ENCODE assay signal across 8 cellular contexts in the genomic region with DNA sequence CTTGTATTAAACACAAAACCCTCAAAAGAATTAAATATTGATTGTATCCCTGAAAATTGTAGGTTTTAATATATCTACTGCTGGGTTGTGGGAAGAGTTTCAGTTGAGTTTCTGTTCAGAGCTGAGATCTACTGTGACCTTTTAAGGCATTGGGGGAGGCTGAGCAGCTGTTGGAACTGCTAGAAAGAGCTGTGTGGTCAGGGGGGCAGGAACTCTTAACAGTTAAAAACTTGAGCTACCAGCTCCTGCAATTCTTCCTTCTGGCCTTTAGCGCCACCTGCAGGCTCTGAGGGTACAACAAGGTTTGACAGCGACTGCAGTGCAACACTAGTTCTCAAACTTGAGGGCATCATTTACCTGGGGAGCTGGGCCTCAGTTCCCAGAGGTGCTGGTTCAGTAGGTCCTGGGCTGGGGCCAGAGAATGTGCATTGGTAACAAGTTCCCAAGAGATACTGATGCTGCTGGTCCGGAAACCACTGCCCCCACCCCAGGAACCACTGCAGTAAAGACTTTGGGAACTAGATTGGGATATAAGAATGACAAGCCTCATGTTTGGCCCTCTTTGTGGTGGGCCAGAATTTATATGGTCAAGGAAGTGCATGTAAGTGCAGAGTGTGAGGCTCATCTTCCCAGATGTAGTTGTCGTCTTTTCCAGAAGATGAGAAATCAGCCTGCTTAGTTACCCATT. TPM values are rescaled to one million over a fixed set of nuclear protein-coding genes. Genes with fewer than 3 reads are reported as not detected.
DNase-seq lines count a peak whose midpoint lies in the region; ATAC-seq and TF ChIP-seq lines count a peak whose summit lies in the region.

No MANE protein-coding gene starts in this region.

- WGBS in hepatocyte (ENCODE audit: low lambda C conversion rate, missing lambda C conversion rate): 27% methylated on average over 4 of the region's 4 CpGs

- DNase-seq in NCI-H1436 (lab: John Stamatoyannopoulos, UW): peak; percentile 65
- DNase-seq in NCI-H1436 treated with DMSO at 0.1 percent for 48 hours (lab: John Stamatoyannopoulos, UW): no peak
- peak; percentile 69 to 81 for DNase-seq in NCI-H1930 (lab: John Stamatoyannopoulos, UW)
- DNase-seq in T-helper 2 cell treated with Interferon-gamma antibody and Interleukin-4, amounts not matched to agents 5 μg/mL and 100 μg/mL, for 36 hours (ENCODE audit: low spot score): peak; percentile 87
- peak; percentile 81 for DNase-seq in astrocyte of the cerebellum (ENCODE audit: low read depth)
- peak; percentile 90 for DNase-seq in hepatocyte (ENCODE audit: low spot score)
- DNase-seq in gastrocnemius medialis: peak; percentile 52 to 71

- peaks cover 56% of the 10 kb centered on the region for H3K79me2 ChIP-seq in hepatocyte

- H3K27ac ChIP-seq in hepatocyte: no peak overlapping the region
- no peak overlapping the region for H3K27ac ChIP-seq in gastrocnemius medialis

- peaks cover 59% of the 10 kb centered on the region for H3K4me1 Mint-ChIP-seq in T-helper 2 cell treated with Interferon-gamma antibody and Interleukin-4, amounts not matched to agents 5 μg/mL and 100 μg/mL, for 36 hours (ENCODE audit: low read depth)

- H2AFZ ChIP-seq in hepatocyte: no peak overlapping the region

- no peaks in the 10 kb centered on the region for H4K20me1 ChIP-seq in hepatocyte (ENCODE audit: insufficient read depth, poor library complexity, severe bottlenecking)

- H3K9me2 ChIP-seq in hepatocyte (replicated peaks; ENCODE audit: insufficient read depth): no peaks in the 10 kb centered on the region

- peaks cover 23% of the 10 kb centered on the region for H3K4me1 ChIP-seq in hepatocyte (ENCODE audit: insufficient read depth)
- peaks cover 14 to 15% of the 10 kb centered on the region in 2 donors for H3K4me1 ChIP-seq in gastrocnemius medialis

- peak; percentile 48 for ATAC-seq in HG02943 (IDR thresholded peaks at IDR 0.05; ENCODE audit: low read depth, unreplicated experiment)
- ATAC-seq in gastrocnemius medialis: peak; percentile 25 to 43

- H3K9me3 ChIP-seq in hepatocyte (ENCODE audit: low read depth): no peaks in the 10 kb centered on the region
- H3K9me3 ChIP-seq in gastrocnemius medialis: no peaks in the 10 kb centered on the region

- H3K4me3 ChIP-seq in astrocyte of the cerebellum (ENCODE audit: low read depth, low read length) (no peak overlapping the region), hepatocyte (no peak overlapping the region), gastrocnemius medialis (no peak overlapping the region)

- H3K9me3 Mint-ChIP-seq in T-helper 2 cell treated with Interferon-gamma antibody and Interleukin-4, amounts not matched to agents 5 μg/mL and 100 μg/mL, for 36 hours: no peaks in the 10 kb centered on the region

- in situ Hi-C loops in astrocyte of the cerebellum (cut with HindIII; ENCODE audit: low sequenced_read_pairs): no loop called here
- in situ Hi-C loops in gastrocnemius medialis (cut with MboI; ENCODE audit: low sequenced_read_pairs in 4 of 4): loop anchor here in 3 of 4 donors (25.0 kb wide), 2 partner anchors 925 to 950 kb away; a partner anchor contains a TSS

- H3K36me3 ChIP-seq in hepatocyte (replicated peaks; ENCODE audit: insufficient read depth, low read depth) (no peaks in the 10 kb centered on the region), gastrocnemius medialis (no peaks in the 10 kb centered on the region)

- TF ChIP-seq CTCF in astrocyte of the cerebellum (IDR thresholded peaks at IDR 0.05; ENCODE audit: low read depth, low read length, missing control alignments): peak; percentile 87
- TF ChIP-seq CTCF in hepatocyte (IDR thresholded peaks at IDR 0.05; ENCODE audit: poor library complexity): peak; percentile 84
- TF ChIP-seq CTCF in gastrocnemius medialis (IDR thresholded peaks at IDR 0.05 in 4 of 5, conservative IDR thresholded peaks at IDR 0.05 in 1 of 5): peak; percentile 49 to 89 (median 71)

- peak overlapping the region; percentile 99 for H3K4me2 ChIP-seq in hepatocyte

- no peaks in the 10 kb centered on the region for H3K27me3 Mint-ChIP-seq in T-helper 2 cell treated with Interferon-gamma antibody and Interleukin-4, amounts not matched to agents 5 μg/mL and 100 μg/mL, for 36 hours (ENCODE audit: low read depth)

- H3K4me3 Mint-ChIP-seq in T-helper 2 cell treated with Interferon-gamma antibody and Interleukin-4, amounts not matched to agents 5 μg/mL and 100 μg/mL, for 36 hours: peak overlapping the region; percentile 87

- no peak for TF ChIP-seq POLR2A in gastrocnemius medialis (IDR thresholded peaks at IDR 0.05)

- H3K27ac Mint-ChIP-seq in T-helper 2 cell treated with Interferon-gamma antibody and Interleukin-4, amounts not matched to agents 5 μg/mL and 100 μg/mL, for 36 hours: peak overlapping the region; percentile 89

- no peaks in the 10 kb centered on the region for H3K27me3 ChIP-seq in hepatocyte
- no peaks in the 10 kb centered on the region for H3K27me3 ChIP-seq in gastrocnemius medialis

- intact Hi-C loops in gastrocnemius medialis (cut with DNase I; ENCODE audit: low total_unique reads): loop anchor here (2.0 to 5.0 kb wide), 4 partner anchors 380 to 935 kb away; a partner anchor contains a TSS

- peaks cover 18% of the 10 kb centered on the region for H3K36me3 Mint-ChIP-seq in T-helper 2 cell treated with Interferon-gamma antibody and Interleukin-4, amounts not matched to agents 5 μg/mL and 100 μg/mL, for 36 hours (ENCODE audit: low read depth)

RNA-seq across cellular contexts. Expression of a gene that starts 2.5 kb away (rescaled TPM):
- total RNA-seq in hepatocyte (30.9 and 42.5 TPM in 2 replicates), gastrocnemius medialis (10 to 100 TPM in 3 of 4 donors, 1 to 10 TPM in 1; 9.3 to 24.7 (median 11.1) TPM)
- polyA plus RNA-seq in hepatocyte: 22.3 and 27.5 TPM in 2 replicates
